Comparison of ENCODE assay signal across 11 cellular contexts in genomic region chr15:101773496-101774100, GRCh38. TPM values are rescaled to one million over a fixed set of nuclear protein-coding genes. Genes with fewer than 3 reads are reported as not detected.
A peak's percentile ranks its signal among the peaks of the same experiment; 100 is the strongest.
DNase-seq lines count a peak whose midpoint lies in the region; ATAC-seq and TF ChIP-seq lines count a peak whose summit lies in the region.
"Had no signal": no experiment of that assay in that cellular context is flagged by ENCODE, and none has a peak within 500 bp of the region (broad histone marks: within the 10 kb centered on the region; RNA-seq: fewer than 3 reads in every experiment).

No MANE protein-coding gene starts in this region.

- peak; percentile 8 for DNase-seq in stimulated activated CD4-positive, alpha-beta T cell treated with anti-CD3 and anti-CD28 coated beads, Interleukin-4, amount 100 ng/mL, for 1 hour
- DNase-seq in stimulated activated CD4-positive, alpha-beta T cell treated with anti-CD3 and anti-CD28 coated beads, Interleukin-4, amount 100 ng/mL, for 24 hours = no peak
- DNase-seq in NCI-H1417 (lab: John Stamatoyannopoulos, UW) (peak; percentile 18 to 79 (median 58)), cardiac fibroblast (ENCODE audit: low read depth in 2 of 2) (no peak), left lobe of liver (ENCODE audit: low spot score) (no peak), NOMO-1 treated with DMSO at 0.1 percent for 48 hours (lab: John Stamatoyannopoulos, UW; ENCODE audit: unreplicated experiment) (no peak), UCSD-AML1 (lab: John Stamatoyannopoulos, UW; ENCODE audit: unreplicated experiment) (no peak), T-helper 9 cell (no peak)
- DNase-seq: activated CD8-positive, alpha-beta memory T cell treated with anti-CD3 and anti-CD28 coated beads, Interleukin-2, amount 50 U/mL, for 48 hours; cortex of kidney had no signal

- TF ChIP-seq CTCF in cardiac fibroblast (IDR thresholded peaks at IDR 0.05; ENCODE audit: low read depth, low read length) = peak; percentile 26

- no peak for ATAC-seq in left lobe of liver

- H3K4me3 ChIP-seq in cardiac fibroblast (replicated peaks in 1 of 2; ENCODE audit: low read depth in 2 of 2, low read length in 2 of 2) = no peak overlapping the region
- H3K4me3 ChIP-seq: ovary had no signal

RNA-seq across cellular contexts. Expression of gene OR4F6, which starts 29.7 kb away (rescaled TPM):
- total RNA-seq in left lobe of liver = not detected
- total RNA-seq: ovary had no signal

RNA-seq across cellular contexts. Expression of gene OR4F15, which starts 38.4 kb away (rescaled TPM):
- total RNA-seq in left lobe of liver = not detected
- total RNA-seq: ovary had no signal

RNA-seq across cellular contexts. Expression of gene TARS3, which starts 49.3 kb away (rescaled TPM):
- 5.1 TPM for total RNA-seq in left lobe of liver

Comparison
In these comparisons a context has a peak if more than half of its experiments do, and no peak if none do; other contexts are left out.
1. DNase-seq: peak in stimulated activated CD4-positive, alpha-beta T cell treated with anti-CD3 and anti-CD28 coated beads, Interleukin-4, amount 100 ng/mL, for 1 hour (single experiment) and NCI-H1417 (3 of 3); none in stimulated activated CD4-positive, alpha-beta T cell treated with anti-CD3 and anti-CD28 coated beads, Interleukin-4, amount 100 ng/mL, for 24 hours (single experiment), cardiac fibroblast (0 of 2), left lobe of liver (single experiment), NOMO-1 treated with DMSO at 0.1 percent for 48 hours (single experiment), UCSD-AML1 (single experiment) and T-helper 9 cell (single experiment).